ENCODE assay signal across 16 cellular contexts in the genomic region with DNA sequence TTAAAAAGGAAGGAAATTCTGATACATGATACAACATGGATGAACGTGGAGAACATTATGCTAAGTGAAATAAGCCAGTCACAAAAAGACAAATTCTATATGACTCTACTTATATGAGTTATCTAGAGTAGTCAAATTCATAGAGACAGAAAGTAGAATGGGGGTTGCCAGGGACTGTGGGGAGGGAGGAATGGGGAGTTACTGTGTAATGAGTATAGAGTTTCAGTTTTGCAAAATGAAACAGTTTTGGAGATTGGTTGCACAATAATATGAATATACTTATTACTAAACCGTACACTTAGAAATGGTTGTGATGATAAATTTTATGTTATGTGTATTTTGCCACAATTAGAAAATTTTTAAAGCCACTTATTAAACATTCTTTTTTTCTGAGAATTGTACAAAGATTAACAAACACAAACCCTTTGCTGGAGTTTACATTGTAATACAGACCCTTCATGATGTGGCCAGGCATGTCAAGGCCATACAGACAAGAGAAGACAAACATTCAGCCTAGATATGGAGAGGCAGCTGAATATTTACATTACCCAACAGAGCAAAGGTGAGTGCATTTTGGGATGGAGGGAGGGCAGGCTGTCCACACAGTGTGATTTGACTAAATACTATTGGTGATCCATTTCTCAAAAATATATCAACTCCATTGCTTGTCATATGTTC. TPM values are rescaled to one million over a fixed set of nuclear protein-coding genes. Genes with fewer than 3 reads are reported as not detected.
DNase-seq lines count a peak whose midpoint lies in the region; ATAC-seq and TF ChIP-seq lines count a peak whose summit lies in the region.
"Had no signal": no experiment of that assay in that cellular context is flagged by ENCODE, and none has a peak within 500 bp of the region (broad histone marks: within the 10 kb centered on the region; RNA-seq: fewer than 3 reads in every experiment).

No MANE protein-coding gene starts in this region.

- no peak for DNase-seq in activated naive CD8-positive, alpha-beta T cell treated with anti-CD3 and anti-CD28 coated beads, Interleukin-2, amount 50 U/mL, for 24 hours
- no peak for DNase-seq in activated naive CD8-positive, alpha-beta T cell treated with anti-CD3 and anti-CD28 coated beads for 36 hours
- peak; percentile 10 for DNase-seq in T-helper 2 cell treated with Interferon-gamma antibody and Interleukin-4, amounts not matched to agents 5 μg/mL and 100 μg/mL, for 36 hours (ENCODE audit: low spot score)
- no peak for DNase-seq in stimulated activated effector memory CD8-positive, alpha-beta T cell treated with anti-CD3 and anti-CD28 coated beads, Interleukin-12 subunit alpha, Interleukin-12 subunit beta, amount 100 ng/mL, for 72 hours (ENCODE audit: low spot score in 2 of 2)
- DNase-seq in Karpas-422 (no peak), nucleus accumbens (lab: John Stamatoyannopoulos, UW) (no peak), NCI-H2171 (lab: John Stamatoyannopoulos, UW) (no peak)
- DNase-seq: activated effector memory CD4-positive, alpha-beta T cell treated with anti-CD3 and anti-CD28 coated beads, Interleukin-2, amount 50 U/mL, for 16 hours; islet precursor cell; NCI-H526; Peyer's patch had no signal

- H3K36me3 ChIP-seq in HEK293 (ENCODE audit: control insufficient read depth in 2 of 2, insufficient read depth in 1 of 2, low read length in 2 of 2) (no peaks in the 10 kb centered on the region), Karpas-422 (ENCODE audit: insufficient read depth, low read length) (no peaks in the 10 kb centered on the region)
- H3K36me3 ChIP-seq: gastroesophageal sphincter, Peyer's patch had no signal

- TF ChIP-seq CTCF in HEK293 (tag by site-specific recombination; IDR thresholded peaks at IDR 0.05), result no peak

- H3K4me3 Mint-ChIP-seq in activated naive CD8-positive, alpha-beta T cell treated with anti-CD3 and anti-CD28 coated beads, Interleukin-2, amount 50 U/mL, for 24 hours, result no peak overlapping the region
- no peak overlapping the region for H3K4me3 Mint-ChIP-seq in activated naive CD8-positive, alpha-beta T cell treated with anti-CD3 and anti-CD28 coated beads for 36 hours
- H3K4me3 Mint-ChIP-seq in T-helper 2 cell treated with Interferon-gamma antibody and Interleukin-4, amounts not matched to agents 5 μg/mL and 100 μg/mL, for 36 hours, result no peak overlapping the region
- H3K4me3 Mint-ChIP-seq in stimulated activated effector memory CD8-positive, alpha-beta T cell treated with anti-CD3 and anti-CD28 coated beads, Interleukin-12 subunit alpha, Interleukin-12 subunit beta, amount 100 ng/mL, for 72 hours, result no peak overlapping the region
- H3K4me3 Mint-ChIP-seq: B cell; central memory CD8-positive, alpha-beta T cell had no signal

- H3K9me3 ChIP-seq in HEK293 (ENCODE audit: control insufficient read depth, insufficient read depth, low read depth, low read length) (no peaks in the 10 kb centered on the region), Karpas-422 (ENCODE audit: low read length) (no peaks in the 10 kb centered on the region)
- H3K9me3 ChIP-seq: gastroesophageal sphincter, Peyer's patch had no signal

- H3K4me1 ChIP-seq in HEK293 (ENCODE audit: control insufficient read depth, insufficient read depth, low read length), result peaks cover 5% of the 10 kb centered on the region
- no peaks in the 10 kb centered on the region for H3K4me1 ChIP-seq in Karpas-422 (ENCODE audit: low read length)
- H3K4me1 ChIP-seq: Peyer's patch had no signal

- ATAC-seq in activated naive CD8-positive, alpha-beta T cell treated with anti-CD3 and anti-CD28 coated beads, Interleukin-2, amount 50 U/mL, for 24 hours, result peak; percentile 63
- ATAC-seq in stimulated activated effector memory CD8-positive, alpha-beta T cell treated with anti-CD3 and anti-CD28 coated beads, Interleukin-12 subunit alpha, Interleukin-12 subunit beta, amount 100 ng/mL, for 72 hours, result peak; percentile 96
- ATAC-seq: gastroesophageal sphincter, HCT116 had no signal

- peaks cover 3% of the 10 kb centered on the region for H3K4me1 Mint-ChIP-seq in activated naive CD8-positive, alpha-beta T cell treated with anti-CD3 and anti-CD28 coated beads, Interleukin-2, amount 50 U/mL, for 24 hours
- H3K4me1 Mint-ChIP-seq in activated naive CD8-positive, alpha-beta T cell treated with anti-CD3 and anti-CD28 coated beads for 36 hours, result no peaks in the 10 kb centered on the region
- H3K4me1 Mint-ChIP-seq in T-helper 2 cell treated with Interferon-gamma antibody and Interleukin-4, amounts not matched to agents 5 μg/mL and 100 μg/mL, for 36 hours (ENCODE audit: low read depth), result peaks cover 5% of the 10 kb centered on the region
- peaks cover 6% of the 10 kb centered on the region for H3K4me1 Mint-ChIP-seq in stimulated activated effector memory CD8-positive, alpha-beta T cell treated with anti-CD3 and anti-CD28 coated beads, Interleukin-12 subunit alpha, Interleukin-12 subunit beta, amount 100 ng/mL, for 72 hours
- H3K4me1 Mint-ChIP-seq: B cell; central memory CD8-positive, alpha-beta T cell had no signal

- no peaks in the 10 kb centered on the region for H3K79me2 ChIP-seq in Karpas-422 (ENCODE audit: low read length)

- no peaks in the 10 kb centered on the region for H3K9me2 ChIP-seq in Karpas-422 (replicated peaks; ENCODE audit: insufficient read depth, low read length)

- no peak overlapping the region for H3K27ac ChIP-seq in HEK293 (ENCODE audit: extremely low read depth, low read depth, low read length)
- no peak overlapping the region for H3K27ac ChIP-seq in Karpas-422 (ENCODE audit: low read length)
- H3K27ac ChIP-seq: gastroesophageal sphincter, Peyer's patch had no signal

- POLR2A ChIA-PET in HEK293 (lab: Yijun Ruan, JAX), result no interaction called here

- H3K27me3 Mint-ChIP-seq in activated naive CD8-positive, alpha-beta T cell treated with anti-CD3 and anti-CD28 coated beads, Interleukin-2, amount 50 U/mL, for 24 hours, result no peaks in the 10 kb centered on the region
- H3K27me3 Mint-ChIP-seq in activated naive CD8-positive, alpha-beta T cell treated with anti-CD3 and anti-CD28 coated beads for 36 hours, result peaks cover 5% of the 10 kb centered on the region
- peaks cover under 1% of the 10 kb centered on the region for H3K27me3 Mint-ChIP-seq in T-helper 2 cell treated with Interferon-gamma antibody and Interleukin-4, amounts not matched to agents 5 μg/mL and 100 μg/mL, for 36 hours (ENCODE audit: low read depth)

- no peak overlapping the region for H3K9ac ChIP-seq in Karpas-422 (ENCODE audit: low read length)

- H4K20me1 ChIP-seq in Karpas-422 (ENCODE audit: insufficient read depth, low read depth, low read length), result no peaks in the 10 kb centered on the region

- no peaks in the 10 kb centered on the region for H3K36me3 Mint-ChIP-seq in activated naive CD8-positive, alpha-beta T cell treated with anti-CD3 and anti-CD28 coated beads, Interleukin-2, amount 50 U/mL, for 24 hours (ENCODE audit: low read depth)
- no peaks in the 10 kb centered on the region for H3K36me3 Mint-ChIP-seq in activated naive CD8-positive, alpha-beta T cell treated with anti-CD3 and anti-CD28 coated beads for 36 hours
- no peaks in the 10 kb centered on the region for H3K36me3 Mint-ChIP-seq in T-helper 2 cell treated with Interferon-gamma antibody and Interleukin-4, amounts not matched to agents 5 μg/mL and 100 μg/mL, for 36 hours (ENCODE audit: low read depth)
- no peaks in the 10 kb centered on the region for H3K36me3 Mint-ChIP-seq in stimulated activated effector memory CD8-positive, alpha-beta T cell treated with anti-CD3 and anti-CD28 coated beads, Interleukin-12 subunit alpha, Interleukin-12 subunit beta, amount 100 ng/mL, for 72 hours

- CTCF ChIA-PET in HEK293 (lab: Yijun Ruan, JAX), result no interaction called here

- no peak overlapping the region for H2AFZ ChIP-seq in Karpas-422 (ENCODE audit: low read length)

- H3K27me3 ChIP-seq in Karpas-422 (ENCODE audit: low read length), result no peaks in the 10 kb centered on the region
- H3K27me3 ChIP-seq: gastroesophageal sphincter, Peyer's patch had no signal

- no peak overlapping the region for H3K4me3 ChIP-seq in HEK293 (ENCODE audit: low read depth, low read length)
- H3K4me3 ChIP-seq in Karpas-422 (ENCODE audit: low read length), result no peak overlapping the region
- H3K4me3 ChIP-seq: gastroesophageal sphincter, Peyer's patch had no signal

- no peak overlapping the region for H3K27ac Mint-ChIP-seq in activated naive CD8-positive, alpha-beta T cell treated with anti-CD3 and anti-CD28 coated beads, Interleukin-2, amount 50 U/mL, for 24 hours
- H3K27ac Mint-ChIP-seq in activated naive CD8-positive, alpha-beta T cell treated with anti-CD3 and anti-CD28 coated beads for 36 hours, result no peak overlapping the region
- H3K27ac Mint-ChIP-seq in T-helper 2 cell treated with Interferon-gamma antibody and Interleukin-4, amounts not matched to agents 5 μg/mL and 100 μg/mL, for 36 hours, result no peak overlapping the region
- H3K27ac Mint-ChIP-seq in stimulated activated effector memory CD8-positive, alpha-beta T cell treated with anti-CD3 and anti-CD28 coated beads, Interleukin-12 subunit alpha, Interleukin-12 subunit beta, amount 100 ng/mL, for 72 hours, result no peak overlapping the region
- H3K27ac Mint-ChIP-seq: B cell had no signal

- H3K9me3 Mint-ChIP-seq in activated naive CD8-positive, alpha-beta T cell treated with anti-CD3 and anti-CD28 coated beads, Interleukin-2, amount 50 U/mL, for 24 hours, result no peaks in the 10 kb centered on the region
- no peaks in the 10 kb centered on the region for H3K9me3 Mint-ChIP-seq in activated naive CD8-positive, alpha-beta T cell treated with anti-CD3 and anti-CD28 coated beads for 36 hours
- H3K9me3 Mint-ChIP-seq in T-helper 2 cell treated with Interferon-gamma antibody and Interleukin-4, amounts not matched to agents 5 μg/mL and 100 μg/mL, for 36 hours, result no peaks in the 10 kb centered on the region
- H3K9me3 Mint-ChIP-seq in stimulated activated effector memory CD8-positive, alpha-beta T cell treated with anti-CD3 and anti-CD28 coated beads, Interleukin-12 subunit alpha, Interleukin-12 subunit beta, amount 100 ng/mL, for 72 hours, result no peaks in the 10 kb centered on the region
- H3K9me3 Mint-ChIP-seq: central memory CD8-positive, alpha-beta T cell had no signal

- H3K4me2 ChIP-seq in Karpas-422 (ENCODE audit: low read depth, low read length, poor library complexity, severe bottlenecking), result no peak overlapping the region

TF ChIP-seq in HEK293, 187 proteins besides CTCF, POLR2A, EP300 and RAD21 (continues in another document):
- TF ChIP-seq ZBTB48 (tag by site-specific recombination; IDR thresholded peaks at IDR 0.05) (no peak), ZNF121 (tag by site-specific recombination; IDR thresholded peaks at IDR 0.05) (no peak), KLF10 (tag by site-specific recombination; IDR thresholded peaks at IDR 0.05) (no peak), WT1 (tag by site-specific recombination; IDR thresholded peaks at IDR 0.05) (peak; percentile 94), BCL11A (tag by site-specific recombination; IDR thresholded peaks at IDR 0.05; ENCODE audit: low read depth) (no peak), ZBTB17 (tag by site-specific recombination; IDR thresholded peaks at IDR 0.05) (no peak)

RNA-seq across cellular contexts. Expression of a gene that starts 21.2 kb away (rescaled TPM):
- total RNA-seq in activated naive CD8-positive, alpha-beta T cell treated with anti-CD3 and anti-CD28 coated beads for 36 hours, result under 1 TPM; 0.14 to 0.18 TPM
- not detected in 2 replicates for total RNA-seq in Karpas-422 (2014; rRNA removed; shearing (Covaris generic); ENCODE audit: low replicate concordance)
- total RNA-seq: B cell had no signal
